Comparison of ENCODE assay signal across 8 cellular contexts in the genomic region with DNA sequence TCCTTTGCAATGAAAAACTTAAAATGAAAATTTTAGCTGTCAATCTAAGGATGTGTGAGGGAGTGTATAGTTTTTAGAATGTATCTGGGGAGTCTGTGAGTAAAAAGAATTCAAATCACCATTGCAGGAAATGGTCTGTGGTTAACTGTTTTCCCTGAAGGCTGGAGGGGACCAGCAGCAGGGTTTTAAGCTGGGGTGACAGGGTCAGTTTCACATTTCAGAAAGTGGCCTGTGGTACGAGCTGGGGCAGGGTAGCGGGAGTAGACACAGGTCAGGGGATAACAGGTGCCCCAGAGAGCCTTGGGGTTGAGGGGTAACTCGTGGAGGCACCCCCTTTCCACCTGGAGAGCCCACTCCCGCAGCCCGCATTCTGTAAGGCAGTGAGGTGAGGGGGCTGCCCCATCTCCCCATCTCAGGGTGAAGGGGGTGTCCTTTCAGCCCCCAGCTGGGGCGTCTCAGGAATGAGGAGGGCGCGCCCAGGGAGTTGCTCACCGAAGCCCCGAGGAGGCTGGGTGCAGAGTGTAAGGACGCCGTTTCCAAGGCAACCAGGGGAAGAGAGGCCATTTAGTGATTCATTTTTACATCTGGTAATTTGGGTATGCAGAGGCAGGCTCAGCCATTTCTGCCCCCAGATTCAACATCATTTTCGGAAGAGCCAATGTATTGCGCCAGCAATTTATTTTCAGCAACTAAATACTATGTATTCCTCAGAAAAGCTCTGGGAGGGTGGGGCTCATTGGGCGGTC.
DNase-seq lines count a peak whose midpoint lies in the region; ATAC-seq, FAIRE-seq and TF ChIP-seq lines count a peak whose summit lies in the region.

No MANE protein-coding gene starts in this region.

- POLR2A ChIA-PET in RWPE1 (lab: Yijun Ruan, JAX; ENCODE audit: low non-redundant PET) = no interaction called here

- no peak for TF ChIP-seq POLR2A in gastrocnemius medialis (IDR thresholded peaks at IDR 0.05)

- CTCF ChIA-PET in RWPE1 (lab: Yijun Ruan, JAX) = no interaction called here

- peak; percentile 74 for DNase-seq in GM18507 (ENCODE audit: extremely low spot score, insufficient read length, low read depth)
- DNase-seq in Jurkat, Clone E6-1 (ENCODE audit: low read depth, low spot score) = peak; percentile 45
- peak; percentile 65 for DNase-seq in mesenteric fat pad (ENCODE audit: low spot score)
- no peak for DNase-seq in NCI-H2081 treated with DMSO at 0.1 percent for 48 hours (lab: John Stamatoyannopoulos, UW)
- no peak for DNase-seq in RWPE1 (ENCODE audit: low spot score)
- DNase-seq in dedifferentiated amniotic fluid mesenchymal stem cell (ENCODE audit: extremely low spot score) = no peak
- DNase-seq in gastrocnemius medialis = no peak

- H3K27ac ChIP-seq in RWPE1 = no peak overlapping the region
- no peak overlapping the region for H3K27ac ChIP-seq in gastrocnemius medialis

- peaks cover 29 to 31% of the 10 kb centered on the region in 2 donors for H3K4me1 ChIP-seq in gastrocnemius medialis

- H3K4me3 ChIP-seq in Jurkat, Clone E6-1 (ENCODE audit: low read length) = no peak overlapping the region
- no peak overlapping the region for H3K4me3 ChIP-seq in gastrocnemius medialis

- no peaks in the 10 kb centered on the region for H3K36me3 ChIP-seq in gastrocnemius medialis

- peak; percentile 97 for FAIRE-seq in GM18507 (lab: Jason Lieb, UNC)

- no peak for TF ChIP-seq CTCF in RWPE1 (conservative IDR thresholded peaks at IDR 0.05; ENCODE audit: low read depth)
- TF ChIP-seq CTCF in gastrocnemius medialis (IDR thresholded peaks at IDR 0.05 in 4 of 5, conservative IDR thresholded peaks at IDR 0.05 in 1 of 5) = no peak

- H3K27me3 ChIP-seq in gastrocnemius medialis = no peaks in the 10 kb centered on the region

- peak; percentile 59 for ATAC-seq in GM21528 (IDR thresholded peaks at IDR 0.05; ENCODE audit: low FRiP score, unreplicated experiment)
- no peak for ATAC-seq in gastrocnemius medialis

- H3K9me3 ChIP-seq in gastrocnemius medialis = no peaks in the 10 kb centered on the region

- intact Hi-C loops in gastrocnemius medialis (cut with DNase I; ENCODE audit: low total_unique reads) = no loop called here

- in situ Hi-C loops in gastrocnemius medialis (cut with MboI; ENCODE audit: low sequenced_read_pairs in 4 of 4) = no loop called here

Comparison
In these comparisons a context has a peak if more than half of its experiments do, and no peak if none do; other contexts are left out.
1. DNase-seq: peak in GM18507 (single experiment), Jurkat, Clone E6-1 (single experiment) and mesenteric fat pad (single experiment); none in NCI-H2081 treated with DMSO at 0.1 percent for 48 hours (single experiment), RWPE1 (single experiment), dedifferentiated amniotic fluid mesenchymal stem cell (single experiment) and gastrocnemius medialis (0 of 2).